ENCODE assay signal across 8 cellular contexts in the genomic region with DNA sequence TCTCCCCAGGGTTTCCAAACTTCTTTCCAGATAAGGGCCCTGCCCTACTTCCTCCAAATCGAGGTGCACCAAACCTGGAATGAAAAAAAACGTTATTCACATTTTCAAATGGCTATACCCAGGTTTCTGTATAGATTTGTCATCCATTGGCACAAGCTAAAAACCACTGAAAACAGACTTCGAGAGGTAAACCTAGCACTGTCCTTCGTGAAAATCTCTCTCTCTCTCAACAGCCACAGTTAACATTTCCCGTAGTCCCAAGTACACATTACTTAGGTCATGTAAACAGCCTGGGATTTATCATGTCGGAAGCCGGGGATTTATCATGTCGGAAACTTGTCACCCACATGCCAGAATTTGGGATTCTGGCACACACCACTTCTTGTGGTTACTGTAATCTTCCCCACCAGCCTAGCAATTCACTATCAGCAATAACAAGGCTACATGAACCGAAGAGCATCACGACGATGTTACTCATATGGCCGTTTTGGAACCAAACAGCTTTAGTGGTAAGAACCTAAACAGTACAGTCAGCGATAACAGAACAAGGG. TPM values are rescaled to one million over a fixed set of nuclear protein-coding genes. Genes with fewer than 3 reads are reported as not detected.
A peak's percentile ranks its signal among the peaks of the same experiment; 100 is the strongest.
DNase-seq lines count a peak whose midpoint lies in the region; ATAC-seq and TF ChIP-seq lines count a peak whose summit lies in the region.

No MANE protein-coding gene starts in this region.

- H3K27ac Mint-ChIP-seq in mesothelial cell of epicardium: peak overlapping the region; percentile 100

- H3K4me3 ChIP-seq in AG09309 (ENCODE audit: control insufficient read depth, low read depth, low read length): peak overlapping the region; percentile 97
- H3K4me3 ChIP-seq in HUES64 (ENCODE audit: low read length): peak overlapping the region; percentile 95
- H3K4me3 ChIP-seq in breast epithelium: peak overlapping the region; percentile 75 to 91 (median 83)

- H3K27me3 Mint-ChIP-seq in mesothelial cell of epicardium (ENCODE audit: low read depth): no peaks in the 10 kb centered on the region

- ATAC-seq in GM19328 (IDR thresholded peaks at IDR 0.05; ENCODE audit: unreplicated experiment): no peak

- intact Hi-C loops in breast epithelium (cut with DNase I; ENCODE audit: low total_unique reads): loop anchor here (10.0 kb wide), 1 partner anchor 180 kb away; no protein-coding TSS in a partner anchor

- peaks cover 42% of the 10 kb centered on the region for H3K4me1 Mint-ChIP-seq in mesothelial cell of epicardium

- peak overlapping the region; percentile 100 for H3K9ac ChIP-seq in HUES64 (ENCODE audit: low read depth, low read length)

- H3K4me1 ChIP-seq in HUES64 (ENCODE audit: insufficient read depth, low read length): peaks cover 21% of the 10 kb centered on the region; the same call in 1 of the 2 replicates
- peaks cover 0 to 17% of the 10 kb centered on the region in 2 donors for H3K4me1 ChIP-seq in breast epithelium

- no peaks in the 10 kb centered on the region for H3K9me3 Mint-ChIP-seq in mesothelial cell of epicardium

- no peaks in the 10 kb centered on the region for H3K27me3 ChIP-seq in HUES64 (ENCODE audit: insufficient read depth, low read length)
- no peaks in the 10 kb centered on the region for H3K27me3 ChIP-seq in breast epithelium

- DNase-seq in AG09309 (ENCODE audit: low read depth) (peak; percentile 39), breast epithelium (ENCODE audit: low spot score in 2 of 2) (no peak), mesothelial cell of epicardium (ENCODE audit: low spot score in 2 of 2, unreplicated experiment in 2 of 2) (peak in 1 of 2 experiments; percentile 39), foreskin melanocyte (no peak), NCI-H510A (lab: John Stamatoyannopoulos, UW) (no peak), NCI-H2196 (lab: John Stamatoyannopoulos, UW; ENCODE audit: unreplicated experiment) (no peak)

- 6% methylated on average over 13 of the region's 13 CpGs for WGBS in HUES64

- H3K27ac ChIP-seq in HUES64 (ENCODE audit: low read depth, low read length) (peak overlapping the region; percentile 97), breast epithelium (peak overlapping the region; percentile 99 to 100)

- H3K36me3 ChIP-seq in HUES64 (ENCODE audit: insufficient read depth, low read length): peaks cover 72% of the 10 kb centered on the region
- H3K36me3 ChIP-seq in breast epithelium: peaks cover 25% of the 10 kb centered on the region

- peaks cover 45% of the 10 kb centered on the region for H3K36me3 Mint-ChIP-seq in mesothelial cell of epicardium

- peak overlapping the region; percentile 100 for H3K4me3 Mint-ChIP-seq in mesothelial cell of epicardium

- H3K9me3 ChIP-seq in HUES64 (ENCODE audit: insufficient read depth, low read depth, low read length) (no peaks in the 10 kb centered on the region), breast epithelium (no peaks in the 10 kb centered on the region)

- TF ChIP-seq POLR2A in breast epithelium (IDR thresholded peaks at IDR 0.05): no peak

- TF ChIP-seq CTCF in AG09309 (IDR thresholded peaks at IDR 0.05; ENCODE audit: control insufficient read depth, insufficient read depth, low read depth, low read length, missing control alignments) (no peak), breast epithelium (IDR thresholded peaks at IDR 0.05) (no peak), mesothelial cell of epicardium (IDR thresholded peaks at IDR 0.05; ENCODE audit: unreplicated experiment) (no peak)

RNA-seq across cellular contexts. Expression of a gene that starts 1.2 kb away (rescaled TPM):
- polyA plus RNA-seq in HUES64 (2013, experiment 1 of 2): 432 TPM
- 438 TPM for polyA plus RNA-seq in HUES64 (2013, experiment 2 of 2)
- 100 to 1,000 TPM; 616 to 794 (median 655) TPM for total RNA-seq in breast epithelium
- 886 to 925 TPM (median 921 TPM) in 3 replicates for total RNA-seq in mesothelial cell of epicardium

RNA-seq across cellular contexts. Expression of a gene that starts 1.9 kb away (rescaled TPM):
- 35.7 TPM for polyA plus RNA-seq in HUES64 (2013, experiment 1 of 2)
- 37.3 TPM for polyA plus RNA-seq in HUES64 (2013, experiment 2 of 2)
- total RNA-seq in breast epithelium (10 to 100 TPM; 56.5 to 74.4 (median 73.2) TPM), mesothelial cell of epicardium (128 to 135 TPM (median 132 TPM) in 3 replicates)

RNA-seq across cellular contexts. Expression of a gene that starts 8.0 kb away (rescaled TPM):
- polyA plus RNA-seq in HUES64 (2013, experiment 1 of 2): 17.4 TPM
- 18.3 TPM for polyA plus RNA-seq in HUES64 (2013, experiment 2 of 2)
- 10 to 100 TPM in 2 of 3 donors, 1 to 10 TPM in 1; 3.2 to 18.7 (median 12.8) TPM for total RNA-seq in breast epithelium
- 30.9 to 32.2 TPM (median 31.7 TPM) in 3 replicates for total RNA-seq in mesothelial cell of epicardium

RNA-seq across cellular contexts. Expression of a gene that starts 55.9 kb away (rescaled TPM):
- polyA plus RNA-seq in HUES64 (2013, experiment 1 of 2): not detected
- not detected for polyA plus RNA-seq in HUES64 (2013, experiment 2 of 2)
- 1 to 10 TPM; 3.1 to 8.3 (median 4.3) TPM for total RNA-seq in breast epithelium
- 0.40 to 0.54 TPM in 2 of 3 replicates, not detected in the other for total RNA-seq in mesothelial cell of epicardium
